Comparison of ENCODE assay signal across 22 cellular contexts in genomic region chr11:128595775-128596174, GRCh38.
"Had no signal": no experiment of that assay in that cellular context is flagged by ENCODE, and none has a peak within 500 bp of the region (broad histone marks: within the 10 kb centered on the region; RNA-seq: fewer than 3 reads in every experiment).

No MANE protein-coding gene starts in this region.

- H3K4me3 Mint-ChIP-seq: activated CD4-positive, alpha-beta memory T cell treated with anti-CD3 and anti-CD28 coated beads, Interleukin-2, amount 10 ng/mL, durations not matched to agents 7 days and 5 days; activated CD4-positive, alpha-beta T cell treated with anti-CD3 and anti-CD28 coated beads for 36 hours; activated naive CD8-positive, alpha-beta T cell treated with anti-CD3 and anti-CD28 coated beads, Interleukin-2, amount 10 ng/mL, durations not matched to agents 7 days and 5 days had no signal

- ATAC-seq: activated CD4-positive, alpha-beta T cell treated with anti-CD3 and anti-CD28 coated beads for 36 hours; K562 had no signal

- H3K9me3 Mint-ChIP-seq: activated CD4-positive, alpha-beta memory T cell treated with anti-CD3 and anti-CD28 coated beads, Interleukin-2, amount 10 ng/mL, durations not matched to agents 7 days and 5 days had no signal

- H3K27me3 ChIP-seq: adrenal gland had no signal

- H3K9me3 ChIP-seq: adrenal gland had no signal

- H3K27ac ChIP-seq: adrenal gland had no signal

- DNase-seq: activated CD4-positive, alpha-beta memory T cell treated with anti-CD3 and anti-CD28 coated beads, Interleukin-2, amount 10 ng/mL, durations not matched to agents 7 days and 5 days; activated CD4-positive, alpha-beta T cell treated with anti-CD3 and anti-CD28 coated beads for 36 hours; activated CD4-positive, alpha-beta T cell treated with anti-CD3 and anti-CD28 coated beads, Interleukin-2, amount 50 U/mL, for 1 hour; activated naive CD4-positive, alpha-beta T cell treated with anti-CD3 and anti-CD28 coated beads, Interleukin-2, amount 50 U/mL, for 16 hours; activated naive CD8-positive, alpha-beta T cell treated with anti-CD3 and anti-CD28 coated beads, Interleukin-2, amount 10 ng/mL, durations not matched to agents 7 days and 5 days; activated T-cell treated with anti-CD3 and anti-CD28 coated beads for 4 hours; adrenal gland; anterior cingulate cortex; Karpas-422; MM.1S; NCI-H1105; NCI-H1436 treated with DMSO at 0.1 percent for 48 hours; NCI-H187 treated with DMSO at 0.1 percent for 48 hours; NCI-H2171; NCI-H2227 treated with DMSO at 0.1 percent for 48 hours; NCI-H446 treated with DMSO at 0.1 percent for 48 hours; NCI-H524 treated with DMSO at 0.1 percent for 48 hours; NCI-H748 treated with DMSO at 0.1 percent for 48 hours; SIG-M5; T-helper 2 cell; T1000 had no signal

- H3K27ac Mint-ChIP-seq: activated CD4-positive, alpha-beta memory T cell treated with anti-CD3 and anti-CD28 coated beads, Interleukin-2, amount 10 ng/mL, durations not matched to agents 7 days and 5 days; activated CD4-positive, alpha-beta T cell treated with anti-CD3 and anti-CD28 coated beads for 36 hours; activated naive CD8-positive, alpha-beta T cell treated with anti-CD3 and anti-CD28 coated beads, Interleukin-2, amount 10 ng/mL, durations not matched to agents 7 days and 5 days had no signal

- H3K36me3 ChIP-seq: adrenal gland had no signal

- H3K4me3 ChIP-seq: adrenal gland, K562 had no signal

- H3K4me1 ChIP-seq: adrenal gland had no signal
